2 cellular contexts compared by ENCODE assay signal in genomic region chr7:105896407-105896842, GRCh38.
TF ChIP-seq lines count a peak whose summit lies in the region.

No MANE protein-coding gene starts in this region.

TF ChIP-seq in HEK293, 187 proteins besides CTCF, POLR2A, EP300 and RAD21 (continued from another document and continues in another):
- no peak for TF ChIP-seq PATZ1 (tag by site-specific recombination; IDR thresholded peaks at IDR 0.05)
- TF ChIP-seq KLF9 (tag by site-specific recombination; IDR thresholded peaks at IDR 0.05; ENCODE audit: low read depth) = no peak
- no peak for TF ChIP-seq ZNF426 (tag by site-specific recombination; IDR thresholded peaks at IDR 0.05)
- TF ChIP-seq PRDM6 (tag by site-specific recombination; IDR thresholded peaks at IDR 0.05) = peak; percentile 51; the same call in 1 of the 2 replicates
- TF ChIP-seq PRDM2 (tag by site-specific recombination; IDR thresholded peaks at IDR 0.05; ENCODE audit: borderline replicate concordance) = no peak
- TF ChIP-seq GLI2 (tag by site-specific recombination; IDR thresholded peaks at IDR 0.05; ENCODE audit: borderline replicate concordance, low read depth) = no peak
- TF ChIP-seq FEZF1 (tag by site-specific recombination; IDR thresholded peaks at IDR 0.05) = 0 out of 2 replicates have a peak, but pooled peaks have one; percentile 7
- no peak for TF ChIP-seq ZNF596 (tag by site-specific recombination; IDR thresholded peaks at IDR 0.05)
- TF ChIP-seq ZNF211 (tag by site-specific recombination; IDR thresholded peaks at IDR 0.05; ENCODE audit: low read depth) = no peak
- no peak for TF ChIP-seq ZNF530 (tag by site-specific recombination; IDR thresholded peaks at IDR 0.05; ENCODE audit: low read depth)
- no peak for TF ChIP-seq ZNF654 (tag by site-specific recombination; IDR thresholded peaks at IDR 0.05; ENCODE audit: low read depth)
- no peak for TF ChIP-seq ZNF677 (tag by site-specific recombination; IDR thresholded peaks at IDR 0.05)
- TF ChIP-seq ZBTB20 (tag by site-specific recombination; IDR thresholded peaks at IDR 0.05) = no peak
- peak; percentile 84 for TF ChIP-seq ZBTB6 (tag by site-specific recombination; IDR thresholded peaks at IDR 0.05)
- TF ChIP-seq ZNF184 (tag by site-specific recombination; IDR thresholded peaks at IDR 0.05) = no peak
- TF ChIP-seq ZNF112 (tag by site-specific recombination; IDR thresholded peaks at IDR 0.05) = no peak
- TF ChIP-seq ZNF169 (tag by site-specific recombination; IDR thresholded peaks at IDR 0.05) = no peak
- no peak for TF ChIP-seq ZSCAN16 (tag by site-specific recombination; IDR thresholded peaks at IDR 0.05)
- no peak for TF ChIP-seq SP2 (tag by site-specific recombination; IDR thresholded peaks at IDR 0.05)

TF ChIP-seq in SK-N-SH treated with all-trans-retinoic acid at 6 μM for 48 hours, 23 proteins besides CTCF, POLR2A, EP300 and RAD21 (continued from another document):
- TF ChIP-seq BACH2 (CRISPR knock-in tag; IDR thresholded peaks at IDR 0.05; ENCODE audit: borderline replicate concordance) (no peak), TCF4 (CRISPR knock-in tag; IDR thresholded peaks at IDR 0.05; ENCODE audit: borderline replicate concordance) (no peak), ESRRG (CRISPR knock-in tag; IDR thresholded peaks at IDR 0.05) (no peak), GLIS3 (CRISPR knock-in tag; IDR thresholded peaks at IDR 0.05) (no peak), CREB5 (CRISPR knock-in tag; IDR thresholded peaks at IDR 0.05; ENCODE audit: low read depth) (no peak), RARB (CRISPR knock-in tag; IDR thresholded peaks at IDR 0.05) (no peak), ZFP30 (CRISPR knock-in tag; IDR thresholded peaks at IDR 0.05) (no peak), ZNF70 (CRISPR knock-in tag; IDR thresholded peaks at IDR 0.05) (no peak), ZNF8 (CRISPR knock-in tag; IDR thresholded peaks at IDR 0.05) (no peak), ZFP3 (CRISPR knock-in tag; IDR thresholded peaks at IDR 0.05) (no peak), TOX (CRISPR knock-in tag; IDR thresholded peaks at IDR 0.05; ENCODE audit: borderline replicate concordance) (no peak), PATZ1 (CRISPR knock-in tag; IDR thresholded peaks at IDR 0.05; ENCODE audit: borderline replicate concordance) (no peak)
TF ChIP-seq in SK-N-SH treated with all-trans-retinoic acid at 6 μM for 48 hours: peak in this region for 0.
